1 cellular context compared by ENCODE assay signal in genomic region chr15:38564557-38565286, GRCh38.
A peak's percentile ranks its signal among the peaks of the same experiment; 100 is the strongest.
TF ChIP-seq lines count a peak whose summit lies in the region.

TSS of gene RASGRP1 (minus strand) at chr15:38564814. CDS start at chr15:38564628, 186 bp downstream.

TF ChIP-seq in WTC11, 78 proteins besides CTCF, POLR2A, EP300 and RAD21 (continued from another document and continues in another):
- TF ChIP-seq ERG (CRISPR knock-in tag; IDR thresholded peaks at IDR 0.05) (no peak), GRHL2 (CRISPR knock-in tag; IDR thresholded peaks at IDR 0.05; ENCODE audit: insufficient replicate concordance, severe bottlenecking) (no peak), MXD4 (CRISPR knock-in tag; IDR thresholded peaks at IDR 0.05; ENCODE audit: borderline replicate concordance) (no peak), NFE2L1 (CRISPR knock-in tag; IDR thresholded peaks at IDR 0.05) (no peak; the same call in 1 of the 2 replicates), ZNF425 (CRISPR knock-in tag; conservative IDR thresholded peaks at IDR 0.05) (no peak), PRDM15 (CRISPR knock-in tag; IDR thresholded peaks at IDR 0.05) (no peak), SMAD4 (CRISPR knock-in tag; IDR thresholded peaks at IDR 0.05) (0 out of 2 replicates have a peak, but pooled peaks have one; percentile 34), CBFB (CRISPR knock-in tag; IDR thresholded peaks at IDR 0.05; ENCODE audit: low read depth) (no peak), ZBTB43 (CRISPR knock-in tag; IDR thresholded peaks at IDR 0.05) (no peak), ATF1 (CRISPR knock-in tag; IDR thresholded peaks at IDR 0.05) (no peak), STAT6 (CRISPR knock-in tag; conservative IDR thresholded peaks at IDR 0.05; ENCODE audit: low read depth) (no peak), ZNF423 (CRISPR knock-in tag; IDR thresholded peaks at IDR 0.05) (no peak), TP53 (CRISPR knock-in tag; IDR thresholded peaks at IDR 0.05) (no peak), ZNF219 (CRISPR knock-in tag; IDR thresholded peaks at IDR 0.05; ENCODE audit: borderline replicate concordance) (peak; percentile 90; the same call in 1 of the 2 replicates), E2F5 (CRISPR knock-in tag; IDR thresholded peaks at IDR 0.05) (no peak; the same call in 1 of the 2 replicates), IRF2 (CRISPR knock-in tag; IDR thresholded peaks at IDR 0.05; ENCODE audit: borderline replicate concordance, low read depth) (no peak), USF1 (CRISPR knock-in tag; IDR thresholded peaks at IDR 0.05) (peak; percentile 81), TEAD1 (CRISPR knock-in tag; IDR thresholded peaks at IDR 0.05) (peak; percentile 76; the same call in 1 of the 2 replicates), CREB1 (CRISPR knock-in tag; IDR thresholded peaks at IDR 0.05) (no peak), E2F4 (CRISPR knock-in tag; IDR thresholded peaks at IDR 0.05; ENCODE audit: borderline replicate concordance, low read depth) (no peak), ARID4B (CRISPR knock-in tag; IDR thresholded peaks at IDR 0.05; ENCODE audit: borderline replicate concordance) (peak; percentile 91), TEAD4 (CRISPR knock-in tag; IDR thresholded peaks at IDR 0.05) (no peak), ZNF317 (CRISPR knock-in tag; IDR thresholded peaks at IDR 0.05; ENCODE audit: borderline replicate concordance, low read depth) (no peak), RORB (CRISPR knock-in tag; IDR thresholded peaks at IDR 0.05) (no peak), PRRX2 (CRISPR knock-in tag; IDR thresholded peaks at IDR 0.05) (no peak), RELA (CRISPR knock-in tag; IDR thresholded peaks at IDR 0.05; ENCODE audit: borderline replicate concordance) (no peak), FOXP1 (CRISPR knock-in tag; IDR thresholded peaks at IDR 0.05; ENCODE audit: borderline replicate concordance) (peak; percentile 82), ZNF232 (CRISPR knock-in tag; IDR thresholded peaks at IDR 0.05) (peak; percentile 56; the same call in 1 of the 2 replicates), ZNF138 (CRISPR knock-in tag; conservative IDR thresholded peaks at IDR 0.05) (no peak), FOXP4 (CRISPR knock-in tag; IDR thresholded peaks at IDR 0.05) (peak; percentile 97), ESRRA (CRISPR knock-in tag; IDR thresholded peaks at IDR 0.05; ENCODE audit: borderline replicate concordance) (no peak), MYBL2 (CRISPR knock-in tag; IDR thresholded peaks at IDR 0.05) (no peak)
